In genomic region chr18:22168360-22168921, GRCh38 we compare ENCODE assay signal across 8 cellular contexts. TPM values are rescaled to one million over a fixed set of nuclear protein-coding genes. Genes with fewer than 3 reads are reported as not detected.
DNase-seq lines count a peak whose midpoint lies in the region; ATAC-seq, FAIRE-seq and TF ChIP-seq lines count a peak whose summit lies in the region.

No MANE protein-coding gene starts in this region.

- peak; percentile 76 for FAIRE-seq in K562 (lab: Jason Lieb, UNC)

- H3K9me3 ChIP-seq in K562 (replicated peaks; ENCODE audit: control insufficient read depth, insufficient read depth, low read depth, low read length) = no peaks in the 10 kb centered on the region; the same call in 1 of the 2 replicates
- no peaks in the 10 kb centered on the region for H3K9me3 ChIP-seq in lower lobe of right lung

- H3K27ac Mint-ChIP-seq in CD14-positive monocyte = no peak overlapping the region

- 2% methylated on average over 36 of the region's 36 CpGs for WGBS in K562 (ENCODE audit: insufficient coverage, low coverage, missing lambda C conversion rate)

- no peak overlapping the region for H3K9ac ChIP-seq in K562 (ENCODE audit: insufficient read depth in 1 of 2, low read depth in 2 of 2, low read length in 2 of 2)

- no peak for TF ChIP-seq RAD21 in K562 (CRISPR knock-in tag; conservative IDR thresholded peaks at IDR 0.05 in 1 of 2, IDR thresholded peaks at IDR 0.05 in 1 of 2)

- in situ Hi-C loops in K562 (cut with MboI) (no loop called here), G401 (cut with HindIII; ENCODE audit: low sequenced_read_pairs) (no loop called here)

- H3K27ac ChIP-seq in K562 (ENCODE audit: extremely low read depth, low read depth, low read length) (no peak overlapping the region), lower lobe of right lung (peak overlapping the region; percentile 97), substantia nigra (ENCODE audit: low read depth, low read length, poor library complexity, severe bottlenecking) (no peak overlapping the region)

- intact Hi-C loops in CD14-positive monocyte (cut with micrococcal nuclease) = no loop called here
- intact Hi-C loops in K562 (cut with micrococcal nuclease) = loop anchor here (2.0 to 5.0 kb wide), 2 partner anchors 394 to 534 kb away; no protein-coding TSS in a partner anchor
- intact Hi-C loops in lower lobe of right lung (cut with DNase I) = loop anchor here (10.0 kb wide), 1 partner anchor 174 kb away; no protein-coding TSS in a partner anchor

- BruUV-seq in K562 (replicated peaks; lab: Mats Ljungman, UMichigan) = no TSS peak

- H3K36me3 ChIP-seq in K562 (ENCODE audit: control insufficient read depth, insufficient read depth, low read length) (no peaks in the 10 kb centered on the region), lower lobe of right lung (no peaks in the 10 kb centered on the region)

- H3K4me1 Mint-ChIP-seq in CD14-positive monocyte = peaks cover 24% of the 10 kb centered on the region

- peaks cover 82 to 96% (median 86%) of the 10 kb centered on the region in 3 donors for H3K27me3 Mint-ChIP-seq in CD14-positive monocyte (ENCODE audit: low read depth in 3 of 3)

- peaks cover 5% of the 10 kb centered on the region for H4K20me1 ChIP-seq in K562 (replicated peaks; ENCODE audit: control insufficient read depth, insufficient read depth, low read length)

- H3K4me1 ChIP-seq in K562 (replicated peaks in 1 of 2; ENCODE audit: control insufficient read depth in 2 of 2, insufficient read depth in 2 of 2, low read length in 2 of 2) = peaks cover 11 to 34% of the 10 kb centered on the region in 2 experiments
- H3K4me1 ChIP-seq in lower lobe of right lung = peaks cover 16% of the 10 kb centered on the region

- H3K27me3 ChIP-seq in K562 (ENCODE audit: control insufficient read depth in 2 of 2, insufficient read depth in 2 of 2, low read length in 2 of 2) = peaks cover 42 to 63% of the 10 kb centered on the region in 2 experiments
- H3K27me3 ChIP-seq in lower lobe of right lung (ENCODE audit: low read depth) = peaks cover 71% of the 10 kb centered on the region

- H3K4me2 ChIP-seq in K562 (ENCODE audit: insufficient read depth, low read length) = peak overlapping the region; percentile 13

- peaks cover 0 to 4% of the 10 kb centered on the region in 2 donors for H3K36me3 Mint-ChIP-seq in CD14-positive monocyte

- CTCF ChIA-PET in K562 (lab: Yijun Ruan, JAX; ENCODE audit: low intra/inter-chr PET ratio) = no interaction called here

- H3K4me3 Mint-ChIP-seq in CD14-positive monocyte = peak overlapping the region; percentile 44 to 88

- H3K9me1 ChIP-seq in K562 (ENCODE audit: control insufficient read depth, insufficient read depth, low read length) = no peaks in the 10 kb centered on the region

- POLR2A ChIA-PET in K562 (lab: Yijun Ruan, JAX) = interaction anchor here (0.5 kb wide), 1 partner anchor 264 kb away, joined by 3 read pairs; no protein-coding TSS in a partner anchor

- no peak for TF ChIP-seq POLR2A in K562 (conservative IDR thresholded peaks at IDR 0.05)

- no peak overlapping the region for H2AFZ ChIP-seq in K562 (ENCODE audit: low read depth, low read length)

- peak; percentile 67 for ATAC-seq in K562
- peak; percentile 3 to 25 for ATAC-seq in lower lobe of right lung

- H3K4me3 ChIP-seq in K562 (no peak overlapping the region), lower lobe of right lung (peak overlapping the region; percentile 79)

- TF ChIP-seq CTCF in CD14-positive monocyte (IDR thresholded peaks at IDR 0.05) = no peak
- TF ChIP-seq CTCF in K562 (IDR thresholded peaks at IDR 0.05 in 2 of 3, conservative IDR thresholded peaks at IDR 0.05 in 1 of 3; ENCODE audit: insufficient read depth in 2 of 3, low read depth in 1 of 3, low read length in 3 of 3) = peak; percentile 12 to 15 (median 14); a peak in 1 of 6 replicates
- TF ChIP-seq CTCF in lower lobe of right lung (IDR thresholded peaks at IDR 0.05) = no peak

- H3K9me3 Mint-ChIP-seq in CD14-positive monocyte = peaks cover 0 to 45% (median 15%) of the 10 kb centered on the region in 7 donors

- H3K79me2 ChIP-seq in K562 (ENCODE audit: control insufficient read depth, insufficient read depth, low read length) = no peaks in the 10 kb centered on the region

- no peak for TF ChIP-seq EP300 in K562 (IDR thresholded peaks at IDR 0.05; ENCODE audit: low read length)

- DNase-seq in CD14-positive monocyte (ENCODE audit: low spot score) (no peak), NCI-H1105 (lab: John Stamatoyannopoulos, UW) (peak; percentile 43), K562 (ENCODE audit: extremely low read depth in 1 of 4, low spot score in 3 of 4) (peak; percentile 56 to 70 (median 60)), lower lobe of right lung (no peak), medulla oblongata (ENCODE audit: extremely low spot score) (no peak), substantia nigra (lab: John Stamatoyannopoulos, UW) (no peak), G401 (ENCODE audit: low spot score) (no peak)
- no peak for DNase-seq in effector CD4-positive, alpha-beta T cell

TF ChIP-seq in K562, 482 proteins besides CTCF, POLR2A, EP300 and RAD21 (continues in another document):
- TF ChIP-seq CTBP1 (IDR thresholded peaks at IDR 0.05; ENCODE audit: borderline replicate concordance) = peak; percentile 25; the same call in 1 of the 2 replicates
- TF ChIP-seq PRMT5 (CRISPR knock-in tag; IDR thresholded peaks at IDR 0.05) = no peak
- no peak for TF ChIP-seq RBM39 (optimal IDR thresholded peaks at IDR 0.05; ENCODE audit: low read depth, low read length)
- no peak for TF ChIP-seq KLF6 (CRISPR knock-in tag; IDR thresholded peaks at IDR 0.05; ENCODE audit: borderline replicate concordance)
- no peak for TF ChIP-seq ZBTB1 (CRISPR knock-in tag; IDR thresholded peaks at IDR 0.05; ENCODE audit: borderline replicate concordance, low read depth)
- TF ChIP-seq HMGXB4 (CRISPR knock-in tag; IDR thresholded peaks at IDR 0.05) = no peak
- peak; percentile 97 for TF ChIP-seq EZH2 (IDR thresholded peaks at IDR 0.05; ENCODE audit: borderline replicate concordance, low read depth, low read length)

RNA-seq across cellular contexts. Expression of gene GATA6, which starts 0.9 kb away (rescaled TPM):
- polyA plus RNA-seq in CD14-positive monocyte = under 1 TPM in 1 of 2 donors, not detected in 1; 0.04 TPM
- total RNA-seq in K562 (2011; cell fraction: chromatin; rRNA removed; ENCODE audit: low replicate concordance) = 0.09 TPM in 1 of 2 replicates, not detected in the other
- 0.13 and 0.17 TPM in 2 replicates for total RNA-seq in K562 (2011; cell fraction: nucleolus; rRNA removed)
- not detected in 2 replicates for total RNA-seq in K562 (2011; cell fraction: nucleoplasm; rRNA removed)
- 0.16 and 0.18 TPM in 2 replicates for total RNA-seq in K562 (2014; rRNA removed)
- total RNA-seq in K562 (2014; rRNA removed; fragmentation: Illumina TruSeq; extraction: Trizol) = not detected in 2 replicates
- total RNA-seq in K562 (2015; rRNA removed; fragmentation: Illumina TruSeq; extraction: Trizol) = not detected in 2 replicates
- 0.24 and 0.29 TPM in 2 replicates for total RNA-seq in K562 (2021)
- 0.12 TPM in 1 of 2 replicates, not detected in the other for polyA plus RNA-seq in K562 (2011; rRNA removed)
- 0.06 and 0.09 TPM in 2 replicates for polyA plus RNA-seq in K562 (2011; cell fraction: cytosol; rRNA removed)
- 0.07 and 0.20 TPM in 2 replicates for polyA plus RNA-seq in K562 (2011; cell fraction: nucleus; rRNA removed)
- polyA plus RNA-seq in K562 (2012) = 0.05 and 0.10 TPM in 2 replicates
- polyA plus RNA-seq in K562 (2014; fragmentation: Illumina TruSeq; extraction: Trizol) = 0.06 TPM in 1 of 2 replicates, not detected in the other
- under 1 TPM in 1 of 2 experiments, not detected in 1; 0.01 TPM for polyA plus RNA-seq in K562 (2014; fragmentation: Nextera tagmentation; extraction: Ambion mirVana)
- 0.13 TPM in 1 of 2 replicates, not detected in the other for polyA plus RNA-seq in K562 (2014; rRNA removed)
- polyA minus RNA-seq in K562 (2011; rRNA and poly(A)+ RNA removed) = 0.15 TPM in 1 of 2 replicates, not detected in the other
- polyA minus RNA-seq in K562 (2011; cell fraction: cytosol; rRNA and poly(A)+ RNA removed) = 0.64 TPM in 1 of 2 replicates, not detected in the other
- 0.13 and 0.22 TPM in 2 replicates for polyA minus RNA-seq in K562 (2011; cell fraction: nucleus; rRNA and poly(A)+ RNA removed)
- total RNA-seq in lower lobe of right lung = 22.1 TPM
- 0.31 and 2.6 TPM in 2 replicates for total RNA-seq in G401 (2014; rRNA removed; shearing (Covaris generic))

Comparison
In these comparisons a context has a peak if more than half of its experiments do, and no peak if none do; other contexts are left out.
1. DNase-seq: peak in NCI-H1105 (single experiment) and K562 (4 of 4); none in CD14-positive monocyte (single experiment), lower lobe of right lung (single experiment), medulla oblongata (single experiment), effector CD4-positive, alpha-beta T cell (single experiment), substantia nigra (0 of 49) and G401 (single experiment).
2. CTCF ChIP-seq: peak in K562 (3 of 3); none in CD14-positive monocyte (single experiment) and lower lobe of right lung (single experiment).
3. intact Hi-C loops: an anchor here in K562 (2.0 to 5.0 kb wide) and lower lobe of right lung (10.0 kb wide); none called in CD14-positive monocyte.